15 cellular contexts compared by ENCODE assay signal in the genomic region with DNA sequence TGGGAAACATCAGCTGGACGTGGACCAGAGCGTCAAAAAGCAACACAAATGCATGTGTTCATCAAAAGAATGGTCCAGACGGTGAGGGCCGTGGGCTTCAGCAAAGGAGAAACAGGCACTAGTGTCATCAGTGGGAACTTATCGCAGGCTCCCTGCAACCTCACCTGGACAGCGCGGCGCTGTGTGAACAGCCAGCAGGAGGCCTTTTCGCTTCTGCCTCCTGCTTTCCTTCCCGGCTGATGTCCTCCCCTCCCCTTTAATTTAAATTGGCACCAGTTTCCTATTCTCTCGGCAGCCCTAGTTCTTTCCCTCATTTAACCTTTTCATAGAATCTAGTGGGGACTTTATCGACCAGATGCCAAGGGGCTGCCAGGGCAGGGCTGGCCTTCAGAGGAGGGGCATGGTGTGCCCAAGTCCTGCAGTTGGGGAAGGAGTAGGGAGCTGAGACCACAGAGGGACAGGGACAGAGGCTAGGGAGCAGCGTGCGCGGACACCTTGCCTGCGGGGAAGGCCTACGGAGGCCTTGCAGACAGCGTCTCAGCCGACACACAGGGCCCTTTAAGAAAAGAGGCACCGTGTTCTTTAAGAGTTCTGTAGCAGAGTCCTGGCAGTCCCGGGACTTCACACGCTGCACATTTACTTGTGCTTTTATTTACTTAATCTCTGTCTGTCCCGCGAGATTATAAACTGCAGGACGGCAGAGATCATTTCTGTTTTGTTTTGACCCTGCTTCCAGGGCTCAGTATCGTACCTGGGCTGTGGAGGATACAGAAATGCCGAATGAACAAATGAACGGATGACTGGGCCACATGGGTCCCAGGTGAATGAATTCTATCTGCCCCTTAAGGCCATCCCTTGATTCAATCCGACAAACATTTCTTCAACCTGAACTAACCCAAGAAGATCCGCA. TPM values are rescaled to one million over a fixed set of nuclear protein-coding genes. Genes with fewer than 3 reads are reported as not detected.
DNase-seq lines count a peak whose midpoint lies in the region; ATAC-seq, FAIRE-seq and TF ChIP-seq lines count a peak whose summit lies in the region.
"Had no signal": no experiment of that assay in that cellular context is flagged by ENCODE, and none has a peak within 500 bp of the region (broad histone marks: within the 10 kb centered on the region; RNA-seq: fewer than 3 reads in every experiment).

No MANE protein-coding gene starts in this region.

- peak overlapping the region; percentile 82 for H2AFZ ChIP-seq in H1 (ENCODE audit: low read length)

- no peak for FAIRE-seq in H1 (lab: Jason Lieb, UNC)

- TF ChIP-seq CTCF in H1 (IDR thresholded peaks at IDR 0.05; ENCODE audit: control extremely low read depth in 1 of 3, insufficient read depth in 1 of 3, low read depth in 1 of 3, low read length in 3 of 3) (no peak), lung (IDR thresholded peaks at IDR 0.05; ENCODE audit: control extremely low read depth, extremely low read depth) (no peak), esophagus squamous epithelium (IDR thresholded peaks at IDR 0.05) (no peak)

- H3K79me1 ChIP-seq in H1 (ENCODE audit: low read depth, low read length): no peaks in the 10 kb centered on the region

- peak in 1 of 2 experiments; percentile 6; a peak in 1 of 4 replicates for TF ChIP-seq RAD21 in H1 (IDR thresholded peaks at IDR 0.05 in 1 of 2, conservative IDR thresholded peaks at IDR 0.05 in 1 of 2; ENCODE audit: low read depth in 2 of 2, low read length in 2 of 2)

- H2BK120ac ChIP-seq in H1 (replicated peaks; ENCODE audit: low read depth, low read length): no peak overlapping the region

- no peak overlapping the region for H3K4ac ChIP-seq in H1 (replicated peaks; ENCODE audit: insufficient read length, low read depth, low read length)

- H3K27me3 ChIP-seq in H1 (replicated peaks in 1 of 4; ENCODE audit: control insufficient read depth in 3 of 4, extremely low read depth in 1 of 4, insufficient read depth in 3 of 4, low read length in 3 of 4) (no peaks in the 10 kb centered on the region; a peak in 1 of 7 replicates), lung (ENCODE audit: control insufficient read depth, insufficient read depth) (no peaks in the 10 kb centered on the region), esophagus squamous epithelium (no peaks in the 10 kb centered on the region)
- H3K27me3 ChIP-seq: BLaER1, tibial nerve had no signal

- H2BK12ac ChIP-seq in H1 (ENCODE audit: low read depth, low read length): peak overlapping the region; percentile 97; the same call in 1 of the 2 replicates

- POLR2A ChIA-PET in H1 (lab: Charles Lee; ENCODE audit: partially characterized antibody): interaction anchor here (1.0 to 1.1 kb wide), 2 partner anchors 8 to 19 kb away, joined by 3 to 4 read pairs; partner anchors contain the start of gene SORBS2

- H3K9me3 ChIP-seq in H1 (ENCODE audit: insufficient read depth in 2 of 2, low read depth in 1 of 2, low read length in 1 of 2): no peaks in the 10 kb centered on the region
- H3K9me3 ChIP-seq in lung (ENCODE audit: control insufficient read depth in 2 of 2, insufficient read depth in 1 of 2, low read length in 1 of 2): no peaks in the 10 kb centered on the region
- H3K9me3 ChIP-seq in esophagus squamous epithelium: no peaks in the 10 kb centered on the region
- H3K9me3 ChIP-seq: BLaER1, tibial nerve had no signal

- intact Hi-C loops in sciatic nerve (cut with DNase I) (no loop called here), esophagus squamous epithelium (cut with DNase I) (no loop called here)

- H2BK20ac ChIP-seq in H1 (ENCODE audit: low read length): peak overlapping the region; percentile 93; the same call in 1 of the 2 replicates

- H3K36me3 ChIP-seq in H1 (ENCODE audit: control insufficient read depth in 2 of 4, insufficient read depth in 4 of 4, low read length in 3 of 4) (no peaks in the 10 kb centered on the region), lung (ENCODE audit: control insufficient read depth in 2 of 2, insufficient read depth in 2 of 2, low read length in 2 of 2) (no peaks in the 10 kb centered on the region), esophagus squamous epithelium (no peaks in the 10 kb centered on the region)
- H3K36me3 ChIP-seq: BLaER1, tibial nerve had no signal

- H4K20me1 ChIP-seq in H1 (replicated peaks in 1 of 2; ENCODE audit: control insufficient read depth in 1 of 2, insufficient read depth in 2 of 2, low read length in 2 of 2): no peaks in the 10 kb centered on the region
- H4K20me1 ChIP-seq: BLaER1 had no signal

- no peak overlapping the region for H3K4me3 ChIP-seq in H1 (ENCODE audit: extremely low read depth in 1 of 4, insufficient read depth in 2 of 4, low read depth in 3 of 4, low read length in 4 of 4)
- H3K4me3 ChIP-seq in lung: no peak overlapping the region
- no peak overlapping the region for H3K4me3 ChIP-seq in esophagus squamous epithelium
- H3K4me3 ChIP-seq: BLaER1, tibial nerve had no signal

- CTCF ChIA-PET in H1 (lab: Charles Lee; ENCODE audit: partially characterized antibody): interaction anchor here (1.5 kb wide), 1 partner anchor 198 kb away, joined by 3 read pairs; no protein-coding TSS in a partner anchor

- peak overlapping the region; percentile 82 for H4K91ac ChIP-seq in H1 (replicated peaks; ENCODE audit: insufficient read length, low read length)

- no peak for ATAC-seq in lung (ENCODE audit: insufficient read depth, low FRiP score)
- peak; percentile 41 for ATAC-seq in sciatic nerve
- no peak for ATAC-seq in GM18868 (IDR thresholded peaks at IDR 0.05; ENCODE audit: unreplicated experiment)
- ATAC-seq: esophagus mucosa had no signal

- no peak overlapping the region for H3K56ac ChIP-seq in H1 (replicated peaks; ENCODE audit: insufficient read length, low read depth, low read length)

- DNase-seq in NCI-H69 (lab: John Stamatoyannopoulos, UW): peak; percentile 0
- no peak for DNase-seq in H1 (ENCODE audit: low read depth in 1 of 2, low spot score in 2 of 2)
- no peak for DNase-seq in lung (ENCODE audit: low spot score)
- no peak for DNase-seq in sciatic nerve (ENCODE audit: low spot score)
- no peak for DNase-seq in 8988T
- DNase-seq in anterior cingulate cortex (lab: John Stamatoyannopoulos, UW): no peak
- no peak for DNase-seq in esophagus squamous epithelium (lab: John Stamatoyannopoulos, UW)
- DNase-seq: activated gamma-delta T cell; DMS153; NCI-H187 treated with DMSO at 0.1 percent for 48 hours; stimulated activated CD4-positive, alpha-beta T cell treated with anti-CD3 and anti-CD28 coated beads, Interleukin-1b, Interleukin-23, amount 100 ng/mL, for 48 hours had no signal

- no peak overlapping the region; the same call in 1 of the 2 replicates for H2AK5ac ChIP-seq in H1 (ENCODE audit: low read depth, low read length)

- no peak overlapping the region for H3K9ac ChIP-seq in H1 (replicated peaks in 1 of 4; ENCODE audit: extremely low read depth in 1 of 4, low read depth in 3 of 4, low read length in 3 of 4)
- H3K9ac ChIP-seq: BLaER1 had no signal

- no peaks in the 10 kb centered on the region for H3K23me2 ChIP-seq in H1 (ENCODE audit: low read depth, low read length)

- H3K4me1 ChIP-seq in H1 (replicated peaks in 1 of 4; ENCODE audit: control insufficient read depth in 3 of 4, insufficient read depth in 4 of 4, low read length in 3 of 4) (peaks cover 0 to 9% (median 4%) of the 10 kb centered on the region in 4 experiments; a peak in 6 of 7 replicates), lung (ENCODE audit: control insufficient read depth in 2 of 2, insufficient read depth in 2 of 2, low read length in 2 of 2) (no peaks in the 10 kb centered on the region), esophagus squamous epithelium (peaks cover 0 to 32% (median 0%) of the 10 kb centered on the region in 3 donors)

- no peak for TF ChIP-seq EP300 in H1 (IDR thresholded peaks at IDR 0.05; ENCODE audit: borderline replicate concordance in 1 of 2, low read depth in 2 of 2, low read length in 2 of 2)

- peak overlapping the region; percentile 75 for H3K18ac ChIP-seq in H1 (ENCODE audit: extremely low read depth, low read length)

- H3K4me2 ChIP-seq in H1 (ENCODE audit: insufficient read depth in 1 of 2, low read depth in 2 of 2, low read length in 2 of 2): 0 out of 4 replicates have a peak overlapping the region, but pooled peaks of 1 of the 2 experiments have one; percentile 19
- H3K4me2 ChIP-seq: BLaER1 had no signal

- H2BK15ac ChIP-seq in H1 (ENCODE audit: low read length): 0 out of 2 replicates have a peak overlapping the region, but pooled peaks have one; percentile 83

- peak overlapping the region; percentile 23 for H4K5ac ChIP-seq in H1 (ENCODE audit: insufficient read length, low read depth, low read length)

- no peak overlapping the region for H4K8ac ChIP-seq in H1 (ENCODE audit: extremely low read depth, insufficient read depth, low read length)

- no peak overlapping the region for H3K14ac ChIP-seq in H1 (ENCODE audit: insufficient read length)

- TF ChIP-seq POLR2A in H1 (IDR thresholded peaks at IDR 0.05; ENCODE audit: control extremely low read depth in 1 of 2, low read depth in 2 of 2, low read length in 2 of 2) (no peak), esophagus squamous epithelium (IDR thresholded peaks at IDR 0.05) (no peak)

- H3K79me2 ChIP-seq in H1 (ENCODE audit: control insufficient read depth in 1 of 2, insufficient read depth in 2 of 2, low read length in 2 of 2): no peaks in the 10 kb centered on the region

- 83% methylated on average over 30 of the region's 30 CpGs; no CpG with 5 or more reads in 1 of the 2 experiments for WGBS in H1 (ENCODE audit: extremely low coverage in 1 of 2, insufficient coverage in 1 of 2, insufficient read length in 1 of 2, insufficient replicate concordance in 2 of 2, low coverage in 1 of 2, low lambda C conversion rate in 2 of 2, missing lambda C conversion rate in 1 of 2), 2 experiments
- WGBS in lung, 2 donors: 81 to 88% methylated on average over 30 of the region's 30 CpGs
- 80 to 86% methylated on average over 27 to 28 of the region's 30 CpGs for WGBS in esophagus squamous epithelium, 2 donors

- H3K23ac ChIP-seq in H1 (ENCODE audit: insufficient read length): no peak overlapping the region

- H3K27ac ChIP-seq in H1 (ENCODE audit: low read depth, low read length): no peak overlapping the region
- H3K27ac ChIP-seq in lung (ENCODE audit: low read depth in 1 of 2, low read length in 1 of 2): peak overlapping the region; percentile 6 to 30
- H3K27ac ChIP-seq in esophagus squamous epithelium: no peak overlapping the region
- H3K27ac ChIP-seq: BLaER1, tibial nerve had no signal

- H2BK5ac ChIP-seq in H1 (ENCODE audit: low read depth, low read length): peak overlapping the region; percentile 81; the same call in 1 of the 2 replicates

RNA-seq across cellular contexts. Expression of gene SORBS2, which starts 8.4 kb away (rescaled TPM):
- 73.0 and 75.8 TPM in 2 replicates for total RNA-seq in H1 (2021; fragmentation: NEBNext Ultra II Directional; extraction: Animal tissue kit (Norgen Biotek cat#: 25700))
- polyA plus RNA-seq in H1 (2011; rRNA removed): 37.4 and 87.1 TPM in 2 replicates
- 34.5 TPM for polyA plus RNA-seq in H1 (2011; cell fraction: cytosol; rRNA removed)
- polyA plus RNA-seq in H1 (2011; cell fraction: nucleus; rRNA removed): 96.7 TPM
- 46.3 to 72.9 TPM (median 63.2 TPM) in 4 replicates for polyA plus RNA-seq in H1 (2012, experiment 1 of 2)
- polyA plus RNA-seq in H1 (2012, experiment 2 of 2): 12.5 TPM
- 80.9 TPM for polyA plus RNA-seq in H1 (2013, experiment 1 of 2)
- polyA plus RNA-seq in H1 (2013, experiment 2 of 2): 79.9 TPM
- polyA minus RNA-seq in H1 (2011; rRNA and poly(A)+ RNA removed): 136 and 328 TPM in 2 replicates
- 49.0 TPM for polyA minus RNA-seq in H1 (2011; cell fraction: cytosol; rRNA and poly(A)+ RNA removed)
- 200 TPM for polyA minus RNA-seq in H1 (2011; cell fraction: nucleus; rRNA and poly(A)+ RNA removed)
- total RNA-seq in lung: 10 to 100 TPM; 38.4 to 70.4 TPM
- 10 to 100 TPM; 11.2 to 14.4 TPM for polyA plus RNA-seq in lung
- 101 TPM for total RNA-seq in sciatic nerve
- total RNA-seq in esophagus squamous epithelium: 100 to 1,000 TPM in 1 of 4 donors, 10 to 100 TPM in 3; 33.4 to 286 (median 47.6) TPM

Comparison
In these comparisons a context has a peak if more than half of its experiments do, and no peak if none do; other contexts are left out.
1. H3K27ac ChIP-seq: peak in lung (2 of 2); none in H1 (single experiment) and esophagus squamous epithelium (0 of 4).